In genomic region chr2:112584134-112584890, GRCh38 we compare ENCODE assay signal across 8 cellular contexts. TPM values are rescaled to one million over a fixed set of nuclear protein-coding genes. Genes with fewer than 3 reads are reported as not detected.
DNase-seq lines count a peak whose midpoint lies in the region; ATAC-seq and TF ChIP-seq lines count a peak whose summit lies in the region.

CHCHD5 (plus strand) TSS chr2:112584609; CDS start chr2:112584648, 39 bp downstream.

- H3K36me3 ChIP-seq in adipocyte (ENCODE audit: control insufficient read depth, insufficient read depth, low read length, severe bottlenecking) (peaks cover 16% of the 10 kb centered on the region), cardiac muscle cell (no peaks in the 10 kb centered on the region), parathyroid adenoma (ENCODE audit: control insufficient read depth, insufficient read depth, low read length) (no peaks in the 10 kb centered on the region), tibial artery (peaks cover 6 to 26% (median 6%) of the 10 kb centered on the region in 3 donors)

- POLR2A ChIA-PET in T-cell (lab: Charles Lee): interaction anchor here in 1 of 2 donors (0.7 to 1.0 kb wide), 2 partner anchors 22 to 108 kb away, joined by 3 to 4 read pairs; no protein-coding TSS in a partner anchor

- TF ChIP-seq CTCF in GM12865 (IDR thresholded peaks at IDR 0.05; ENCODE audit: insufficient read depth, low read depth, low read length, missing control alignments): no peak
- no peak for TF ChIP-seq CTCF in cardiac muscle cell (IDR thresholded peaks at IDR 0.05; ENCODE audit: low read depth, low read length)
- peak; percentile 44 for TF ChIP-seq CTCF in parathyroid adenoma (IDR thresholded peaks at IDR 0.05)
- TF ChIP-seq CTCF in tibial artery (IDR thresholded peaks at IDR 0.05): peak; percentile 5 to 17

- no peaks in the 10 kb centered on the region for H3K9me3 ChIP-seq in adipocyte (ENCODE audit: control insufficient read depth, low read length)
- no peaks in the 10 kb centered on the region for H3K9me3 ChIP-seq in cardiac muscle cell (ENCODE audit: low read depth)
- no peaks in the 10 kb centered on the region for H3K9me3 ChIP-seq in parathyroid adenoma (ENCODE audit: control insufficient read depth, low read length)
- H3K9me3 ChIP-seq in tibial artery: no peaks in the 10 kb centered on the region

- peaks cover 28% of the 10 kb centered on the region for H3K4me1 ChIP-seq in adipocyte (ENCODE audit: control insufficient read depth, insufficient read depth, low read length)
- H3K4me1 ChIP-seq in cardiac muscle cell (ENCODE audit: low read depth): peaks cover 10% of the 10 kb centered on the region
- H3K4me1 ChIP-seq in parathyroid adenoma: peaks cover 7% of the 10 kb centered on the region
- peaks cover 0 to 19% (median 13%) of the 10 kb centered on the region in 4 donors for H3K4me1 ChIP-seq in tibial artery

- H3K4me1 Mint-ChIP-seq in T-cell: peaks cover 35 to 44% (median 43%) of the 10 kb centered on the region in 3 donors

- ATAC-seq in HG02759 (IDR thresholded peaks at IDR 0.05; ENCODE audit: unreplicated experiment) (peak; percentile 89), T-cell (replicated peaks in 1 of 4) (peak; percentile 91 to 95 (median 92))

- H3K36me3 Mint-ChIP-seq in T-cell: peaks cover 17% of the 10 kb centered on the region

- DNase-seq in GM12865 (ENCODE audit: low read depth) (peak; percentile 98), NCI-H1436 (lab: John Stamatoyannopoulos, UW) (peak; percentile 87), T-cell (peak; percentile 84 to 95 (median 93)), adipocyte (ENCODE audit: low read depth) (peak; percentile 98), cardiac muscle cell (ENCODE audit: low read depth in 1 of 2, low spot score in 1 of 2) (peak; percentile 97 to 98), tibial artery (peak; percentile 98)

- intact Hi-C loops in tibial artery (cut with DNase I; ENCODE audit: low total_unique reads): loop anchor here (5.0 to 10.0 kb wide), 2 partner anchors 60 to 102 kb away; partner anchors contain the start of genes SLC20A1 and TTL

- H3K4me3 Mint-ChIP-seq in T-cell: peak within 1 kb of the TSS; percentile 87 to 94 (median 94)

- H3K4me3 ChIP-seq in GM12865 (ENCODE audit: low read depth, low read length) (peak within 1 kb of the TSS; percentile 90), adipocyte (ENCODE audit: low read length) (peak within 1 kb of the TSS; percentile 92), cardiac muscle cell (peak within 1 kb of the TSS; percentile 44), parathyroid adenoma (ENCODE audit: low read depth, low read length) (peak within 1 kb of the TSS; percentile 90), tibial artery (peak within 1 kb of the TSS; percentile 63 to 76)

- peaks cover 0 to 4% (median 0%) of the 10 kb centered on the region in 3 donors for H3K9me3 Mint-ChIP-seq in T-cell

- peak within 1 kb of the TSS; percentile 90 to 97 for H3K27ac Mint-ChIP-seq in T-cell

- H3K4me2 ChIP-seq in parathyroid adenoma (ENCODE audit: low read length): peak within 1 kb of the TSS; percentile 75

- H3K9ac ChIP-seq in adipocyte (ENCODE audit: low read length): peak within 1 kb of the TSS; percentile 98
- no peak within 1 kb of the TSS for H3K9ac ChIP-seq in parathyroid adenoma

- peak within 1 kb of the TSS; percentile 100 for H2AFZ ChIP-seq in parathyroid adenoma

- H3K79me2 ChIP-seq in parathyroid adenoma: peaks cover 2% of the 10 kb centered on the region

- H3K27ac ChIP-seq in cardiac muscle cell (peak within 1 kb of the TSS; percentile 86), parathyroid adenoma (peak within 1 kb of the TSS; percentile 92), tibial artery (peak within 1 kb of the TSS; percentile 92 to 94)

- no peaks in the 10 kb centered on the region for H3K27me3 Mint-ChIP-seq in T-cell

- no peaks in the 10 kb centered on the region for H3K27me3 ChIP-seq in adipocyte (replicated peaks; ENCODE audit: control insufficient read depth, insufficient read depth, low read length)
- H3K27me3 ChIP-seq in cardiac muscle cell: no peaks in the 10 kb centered on the region
- H3K27me3 ChIP-seq in parathyroid adenoma (ENCODE audit: control insufficient read depth, insufficient read depth, low read length): no peaks in the 10 kb centered on the region
- no peaks in the 10 kb centered on the region for H3K27me3 ChIP-seq in tibial artery

- CTCF ChIA-PET in T-cell (lab: Charles Lee): interaction anchor here (1.0 to 1.4 kb wide), 2 partner anchors 61 to 104 kb away, joined by 3 to 9 read pairs; partner anchors contain the start of gene SLC20A1 (in 1 of the 2)

RNA-seq across cellular contexts. Expression of gene CHCHD5, which starts in this region (rescaled TPM):
- total RNA-seq in T-cell: 10 to 100 TPM; 16.4 to 30.1 (median 24.7) TPM
- 32.3 and 34.9 TPM in 2 replicates for total RNA-seq in cardiac muscle cell
- 74.4 and 84.5 TPM in 2 replicates for polyA plus RNA-seq in cardiac muscle cell

Comparison
In these comparisons a context has a peak if more than half of its experiments do, and no peak if none do; other contexts are left out.
1. Peak in every context shown above with its lines: DNase-seq, ATAC-seq, H3K4me3 ChIP-seq and H3K27ac ChIP-seq.
2. CTCF ChIP-seq: peak in parathyroid adenoma (single experiment) and tibial artery (2 of 2); none in GM12865 (single experiment) and cardiac muscle cell (single experiment).